In genomic region chr16:27539636-27540035, GRCh38 we compare ENCODE assay signal across 17 cellular contexts.
"Had no signal": no experiment of that assay in that cellular context is flagged by ENCODE, and none has a peak within 500 bp of the region (broad histone marks: within the 10 kb centered on the region; RNA-seq: fewer than 3 reads in every experiment).

No MANE protein-coding gene starts in this region.

- H3K4me3 Mint-ChIP-seq: stimulated activated naive CD8-positive, alpha-beta T cell treated with anti-CD3 and anti-CD28 coated beads, Interleukin-15, Interleukin-2, amounts not matched to agents 100 ng/mL and 50 ng/mL, for 24 hours had no signal

- H3K9me3 Mint-ChIP-seq: stimulated activated naive CD8-positive, alpha-beta T cell treated with anti-CD3 and anti-CD28 coated beads, Interleukin-15, Interleukin-2, amounts not matched to agents 100 ng/mL and 50 ng/mL, for 24 hours had no signal

- H3K27ac Mint-ChIP-seq: stimulated activated naive CD8-positive, alpha-beta T cell treated with anti-CD3 and anti-CD28 coated beads, Interleukin-15, Interleukin-2, amounts not matched to agents 100 ng/mL and 50 ng/mL, for 24 hours had no signal

- H3K27me3 ChIP-seq: foreskin keratinocyte, neutrophil, right atrium auricular region, tibial artery, upper lobe of left lung, uterus had no signal

- DNase-seq: effector CD4-positive, alpha-beta T cell; foreskin keratinocyte; kidney; left cardiac atrium; left ventricle myocardium inferior; mesenchymal stem cell; midbrain; small intestine; stimulated activated CD4-positive, alpha-beta T cell treated with anti-CD3 and anti-CD28 coated beads, Interleukin-2, amount 100 ng/mL, for 48 hours; tibial artery; upper lobe of left lung; uterus had no signal

- H3K36me3 ChIP-seq: uterus had no signal

- H3K9me3 ChIP-seq: left ventricle myocardium inferior, neutrophil, right atrium auricular region, tibial artery, upper lobe of left lung, uterus had no signal

- H3K4me1 ChIP-seq: foreskin keratinocyte, right atrium auricular region, tibial artery, uterus had no signal

- H3K27ac ChIP-seq: coronary artery, foreskin keratinocyte, left ventricle myocardium inferior, neutrophil, right atrium auricular region, tibial artery, upper lobe of left lung, uterus had no signal

- ATAC-seq: foreskin keratinocyte had no signal

- H3K27me3 Mint-ChIP-seq: stimulated activated naive CD8-positive, alpha-beta T cell treated with anti-CD3 and anti-CD28 coated beads, Interleukin-15, Interleukin-2, amounts not matched to agents 100 ng/mL and 50 ng/mL, for 24 hours had no signal

- FAIRE-seq: kidney, small intestine had no signal

- H3K4me3 ChIP-seq: coronary artery, left ventricle myocardium inferior, lung, right atrium auricular region, tibial artery, upper lobe of left lung, uterus had no signal
